19 cellular contexts compared by ENCODE assay signal in genomic region chr4:25977397-25978170, GRCh38.
DNase-seq lines count a peak whose midpoint lies in the region; ATAC-seq lines count a peak whose summit lies in the region.
"Had no signal": no experiment of that assay in that cellular context is flagged by ENCODE, and none has a peak within 500 bp of the region (broad histone marks: within the 10 kb centered on the region; RNA-seq: fewer than 3 reads in every experiment).

No MANE protein-coding gene starts in this region.

- DNase-seq in NCI-H146 (lab: John Stamatoyannopoulos, UW) (peak; percentile 57), UCSD-AML1 (lab: John Stamatoyannopoulos, UW; ENCODE audit: unreplicated experiment) (peak; percentile 24), kidney glomerular epithelial cell (lab: John Stamatoyannopoulos, UW) (peak; percentile 11), retina (peak; percentile 50), LoVo (ENCODE audit: low spot score) (no peak), DMS153 treated with DMSO at 0.1 percent for 48 hours (lab: John Stamatoyannopoulos, UW; ENCODE audit: unreplicated experiment) (no peak)
- DNase-seq: activated CD4-positive, alpha-beta T cell treated with anti-CD3 and anti-CD28 coated beads, Interleukin-2, amount 10 ng/mL, durations not matched to agents 24 days and 14 days; activated gamma-delta T cell treated with Interleukin-2 at 50 U/mL for 16 hours; activated naive CD8-positive, alpha-beta T cell treated with anti-CD3 and anti-CD28 coated beads, Interleukin-2, amount 50 U/mL, for 24 hours; activated T-cell treated with anti-CD3 and anti-CD28 coated beads, Interleukin-2, amount 50 U/mL, for 4 hours; Calu3; NCI-H524; Right ventricle myocardium superior; stimulated activated CD4-positive, alpha-beta T cell treated with anti-CD3 and anti-CD28 coated beads, Interleukin-4, amount 100 ng/mL, for 4 hours; substantia nigra; upper lobe of right lung; WERI-Rb-1 had no signal

- no peak for ATAC-seq in GM21526 (IDR thresholded peaks at IDR 0.05; ENCODE audit: low FRiP score, unreplicated experiment)
- ATAC-seq: activated naive CD8-positive, alpha-beta T cell treated with anti-CD3 and anti-CD28 coated beads, Interleukin-2, amount 50 U/mL, for 24 hours; activated T-cell treated with anti-CD3 and anti-CD28 coated beads, Interleukin-2, amount 50 U/mL, for 4 hours; stimulated activated memory B cell treated with anti-CD40 and anti-IgM and Interleukin-4, amounts not matched to agents 10 μg/mL and 1 μg/mL and 100 μg/mL, for 72 hours; upper lobe of right lung had no signal

Comparison
In these comparisons a context has a peak if more than half of its experiments do, and no peak if none do; other contexts are left out.
1. DNase-seq: peak in NCI-H146 (single experiment), UCSD-AML1 (single experiment), kidney glomerular epithelial cell (single experiment) and retina (single experiment); none in LoVo (single experiment) and DMS153 treated with DMSO at 0.1 percent for 48 hours (single experiment).